ENCODE assay signal across 8 cellular contexts in the genomic region with DNA sequence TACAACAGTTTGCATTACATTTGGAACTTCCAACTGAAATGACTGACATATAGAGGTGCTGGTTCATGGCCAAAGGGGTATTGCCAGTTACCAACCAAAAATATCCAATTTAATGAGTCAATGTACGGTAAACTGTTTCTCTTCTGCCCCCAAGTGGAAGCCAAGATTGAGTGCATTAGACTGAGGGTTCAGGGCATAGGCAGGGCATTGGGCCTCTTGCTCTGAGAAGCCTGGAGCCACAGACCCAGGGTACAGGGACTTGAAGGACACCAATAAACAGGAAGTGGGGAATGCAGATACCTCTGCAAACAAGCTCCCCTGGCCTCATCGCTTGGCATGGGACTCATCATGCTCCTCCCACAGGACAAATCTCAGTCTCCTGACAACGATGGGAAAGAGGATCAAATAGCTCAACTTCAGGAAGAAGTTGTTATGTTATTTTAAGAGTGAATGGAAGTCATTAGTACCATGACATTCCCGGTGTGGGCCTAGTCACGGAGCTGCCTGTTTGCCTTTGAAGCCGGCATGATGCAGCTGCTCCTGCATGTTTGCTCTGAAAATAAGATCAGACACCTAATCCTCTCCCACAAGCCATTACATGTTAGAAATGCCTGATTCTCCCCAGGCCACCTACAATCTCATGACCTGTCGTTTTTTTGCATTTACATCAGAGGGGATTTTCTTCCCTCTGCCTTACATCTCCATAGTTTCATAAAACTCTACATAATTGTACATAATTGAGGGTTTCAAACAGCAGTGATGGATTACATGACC.
DNase-seq lines count a peak whose midpoint lies in the region; ATAC-seq and TF ChIP-seq lines count a peak whose summit lies in the region.

No MANE protein-coding gene starts in this region.

- no peaks in the 10 kb centered on the region for H3K79me2 ChIP-seq in neural progenitor cell (ENCODE audit: low read depth)

- H2AFZ ChIP-seq in neural progenitor cell (replicated peaks) = peak overlapping the region; percentile 70

- H3K27ac ChIP-seq in A673 (ENCODE audit: low read depth, low read length, poor library complexity, severe bottlenecking) = no peak overlapping the region
- H3K27ac ChIP-seq in brain microvascular endothelial cell = no peak overlapping the region
- H3K27ac ChIP-seq in neural progenitor cell = no peak overlapping the region

- DNase-seq in A673 (ENCODE audit: low spot score) (peak; percentile 41), NCI-H146 (lab: John Stamatoyannopoulos, UW) (peak; percentile 90), brain microvascular endothelial cell (peak; percentile 9), neural progenitor cell (ENCODE audit: low spot score) (peak; percentile 59)
- DNase-seq in activated CD4-positive, alpha-beta T cell treated with anti-CD3 and anti-CD28 coated beads, Interleukin-2, amount 10 ng/mL, durations not matched to agents 7 days and 5 days = no peak
- DNase-seq in activated CD4-positive, alpha-beta T cell treated with anti-CD3 and anti-CD28 coated beads, Interleukin-2, amount 50 U/mL, for 48 hours = no peak

- H3K27me3 ChIP-seq in A673 (replicated peaks; ENCODE audit: insufficient read depth, low read depth, low read length, poor library complexity) (no peaks in the 10 kb centered on the region), brain microvascular endothelial cell (replicated peaks) (no peaks in the 10 kb centered on the region), neural progenitor cell (no peaks in the 10 kb centered on the region)

- H3F3A ChIP-seq in neural progenitor cell (ENCODE audit: low read depth) = no peaks in the 10 kb centered on the region

- H3K36me3 Mint-ChIP-seq in neural progenitor cell = no peaks in the 10 kb centered on the region
- no peaks in the 10 kb centered on the region for H3K36me3 Mint-ChIP-seq in activated CD4-positive, alpha-beta T cell treated with anti-CD3 and anti-CD28 coated beads, Interleukin-2, amount 10 ng/mL, durations not matched to agents 7 days and 5 days (ENCODE audit: low read depth)

- no peaks in the 10 kb centered on the region for H4K20me1 ChIP-seq in neural progenitor cell (ENCODE audit: low read depth)

- CTCF ChIA-PET in A673 (lab: Charles Lee) = no interaction called here
- CTCF ChIA-PET in activated CD4-positive, alpha-beta T cell treated with anti-CD3 and anti-CD28 coated beads, Interleukin-2, amount 10 ng/mL, durations not matched to agents 7 days and 5 days (lab: Charles Lee) = no interaction called here

- H3K27ac Mint-ChIP-seq in neural progenitor cell = no peak overlapping the region
- H3K27ac Mint-ChIP-seq in activated CD4-positive, alpha-beta T cell treated with anti-CD3 and anti-CD28 coated beads, Interleukin-2, amount 10 ng/mL, durations not matched to agents 7 days and 5 days = no peak overlapping the region

- POLR2A ChIA-PET in A673 (lab: Charles Lee; ENCODE audit: low non-redundant PET) = no interaction called here
- POLR2A ChIA-PET in activated CD4-positive, alpha-beta T cell treated with anti-CD3 and anti-CD28 coated beads, Interleukin-2, amount 10 ng/mL, durations not matched to agents 7 days and 5 days (lab: Charles Lee) = interaction anchor here (0.6 kb wide), 1 partner anchor 968 kb away, joined by 3 read pairs; no protein-coding TSS in a partner anchor

- in situ Hi-C loops in brain microvascular endothelial cell (cut with HindIII; ENCODE audit: low pct_ligation_motif_present, low sequenced_read_pairs) = no loop called here

- intact Hi-C loops in A673 (cut with micrococcal nuclease; ENCODE audit: unreplicated experiment) = loop anchor here (2.0 to 10.0 kb wide), 2 partner anchors 357 to 415 kb away; a partner anchor contains a TSS

- peaks cover 20% of the 10 kb centered on the region for H3K4me1 Mint-ChIP-seq in neural progenitor cell
- no peaks in the 10 kb centered on the region for H3K4me1 Mint-ChIP-seq in activated CD4-positive, alpha-beta T cell treated with anti-CD3 and anti-CD28 coated beads, Interleukin-2, amount 10 ng/mL, durations not matched to agents 7 days and 5 days

- H3K4me3 ChIP-seq in A673 (ENCODE audit: low read depth, low read length, poor library complexity, severe bottlenecking) (no peak overlapping the region), brain microvascular endothelial cell (ENCODE audit: low read depth, low read length) (no peak overlapping the region), neural progenitor cell (no peak overlapping the region)

- BruUV-seq in A673 (replicated peaks; lab: Mats Ljungman, UMichigan) = no TSS peak

- ATAC-seq in GM18907 (IDR thresholded peaks at IDR 0.05; ENCODE audit: unreplicated experiment) = peak; percentile 53
- no peak for ATAC-seq in HG03520 (IDR thresholded peaks at IDR 0.05; ENCODE audit: unreplicated experiment)

- H3K9me3 Mint-ChIP-seq in neural progenitor cell = peaks cover 20% of the 10 kb centered on the region
- no peaks in the 10 kb centered on the region for H3K9me3 Mint-ChIP-seq in activated CD4-positive, alpha-beta T cell treated with anti-CD3 and anti-CD28 coated beads, Interleukin-2, amount 10 ng/mL, durations not matched to agents 7 days and 5 days

- H3K4me2 ChIP-seq in neural progenitor cell = no peak overlapping the region

- peaks cover 2% of the 10 kb centered on the region for H3K27me3 Mint-ChIP-seq in neural progenitor cell (ENCODE audit: insufficient read depth, low read depth)
- no peaks in the 10 kb centered on the region for H3K27me3 Mint-ChIP-seq in activated CD4-positive, alpha-beta T cell treated with anti-CD3 and anti-CD28 coated beads, Interleukin-2, amount 10 ng/mL, durations not matched to agents 7 days and 5 days

- H3K4me3 Mint-ChIP-seq in neural progenitor cell = no peak overlapping the region
- H3K4me3 Mint-ChIP-seq in activated CD4-positive, alpha-beta T cell treated with anti-CD3 and anti-CD28 coated beads, Interleukin-2, amount 10 ng/mL, durations not matched to agents 7 days and 5 days = no peak overlapping the region

- no peaks in the 10 kb centered on the region for H3K36me3 ChIP-seq in A673 (ENCODE audit: insufficient read depth, low read length, poor library complexity, severe bottlenecking)
- H3K36me3 ChIP-seq in brain microvascular endothelial cell (replicated peaks) = no peaks in the 10 kb centered on the region
- no peaks in the 10 kb centered on the region for H3K36me3 ChIP-seq in neural progenitor cell

- TF ChIP-seq CTCF in A673 (conservative IDR thresholded peaks at IDR 0.05; ENCODE audit: low read depth, low read length) (peak; percentile 50), brain microvascular endothelial cell (IDR thresholded peaks at IDR 0.05; ENCODE audit: low read depth, low read length, missing control alignments) (peak; percentile 62), neural progenitor cell (IDR thresholded peaks at IDR 0.05) (peak; percentile 65)

- H3K9ac ChIP-seq in neural progenitor cell = no peak overlapping the region

- H3K4me1 ChIP-seq in A673 (ENCODE audit: insufficient read depth, low read length, poor library complexity, severe bottlenecking) = no peaks in the 10 kb centered on the region
- H3K4me1 ChIP-seq in neural progenitor cell = peaks cover 7% of the 10 kb centered on the region

- H3K9me3 ChIP-seq in A673 (ENCODE audit: low read depth, low read length, poor library complexity, severe bottlenecking) (no peaks in the 10 kb centered on the region), neural progenitor cell (ENCODE audit: low read depth) (no peaks in the 10 kb centered on the region)

Comparison
In these comparisons a context has a peak if more than half of its experiments do, and no peak if none do; other contexts are left out.
1. DNase-seq: peak in A673 (single experiment), NCI-H146 (single experiment), brain microvascular endothelial cell (single experiment) and neural progenitor cell (single experiment); none in activated CD4-positive, alpha-beta T cell treated with anti-CD3 and anti-CD28 coated beads, Interleukin-2, amount 10 ng/mL, durations not matched to agents 7 days and 5 days (single experiment) and activated CD4-positive, alpha-beta T cell treated with anti-CD3 and anti-CD28 coated beads, Interleukin-2, amount 50 U/mL, for 48 hours (0 of 2).
2. Peak in every context shown above with its lines, with median percentiles within 50 percentile points of each other: CTCF ChIP-seq.